ENCODE assay signal across 1 cellular context in the genomic region with DNA sequence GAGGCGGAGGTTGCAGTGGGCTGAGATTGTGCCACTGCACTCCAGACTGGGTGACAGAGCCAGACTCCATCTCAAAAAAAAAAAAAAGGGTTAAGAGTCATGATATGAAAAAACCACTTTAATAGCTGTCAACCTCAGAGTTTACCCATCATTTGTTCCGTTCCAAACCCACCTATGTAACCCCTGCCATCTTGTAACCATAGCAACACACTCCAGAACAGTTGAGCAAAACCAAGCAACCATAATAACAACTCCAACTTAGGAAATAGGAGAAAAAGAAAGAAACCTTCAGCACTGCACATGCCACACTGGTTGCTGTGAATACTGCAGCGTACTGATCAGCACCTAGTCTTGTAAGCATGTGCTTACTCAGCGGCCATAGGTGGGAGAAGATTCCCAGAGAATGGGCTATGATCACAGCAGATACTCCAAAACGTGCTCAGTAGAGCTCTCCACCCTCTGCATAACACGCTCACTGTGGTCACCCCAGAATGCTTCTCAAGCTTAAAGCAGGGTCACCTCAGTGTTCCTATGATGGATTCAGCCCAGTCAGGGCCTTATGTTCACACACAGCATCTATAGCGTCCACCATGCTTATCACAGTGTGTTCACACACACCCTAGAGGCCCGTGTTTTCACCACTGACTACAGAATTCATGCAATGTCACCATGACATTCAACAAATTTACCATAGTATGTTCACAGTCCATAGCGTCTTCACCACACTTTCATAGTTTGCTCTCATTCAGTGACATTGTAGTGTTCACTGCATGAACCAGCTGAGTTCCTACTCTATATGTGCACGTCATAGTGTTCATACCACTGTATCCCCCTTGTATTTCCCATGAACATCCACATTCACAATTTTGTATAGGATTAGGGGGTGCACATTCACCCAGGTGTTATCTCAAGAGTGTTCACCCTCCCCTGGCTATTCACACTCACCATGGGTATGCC.
A peak's percentile ranks its signal among the peaks of the same experiment; 100 is the strongest.
TF ChIP-seq lines count a peak whose summit lies in the region.

No MANE protein-coding gene starts in this region.

TF ChIP-seq in K562, 482 proteins besides CTCF, POLR2A, EP300 and RAD21 (continued from another document):
- TF ChIP-seq SOX6 (IDR thresholded peaks at IDR 0.05) (peak; percentile 55), HDAC2 (IDR thresholded peaks at IDR 0.05) (peak; percentile 68), ZNF639 (CRISPR knock-in tag; conservative IDR thresholded peaks at IDR 0.05 in 1 of 2, IDR thresholded peaks at IDR 0.05 in 1 of 2) (peak in 1 of 2 experiments; percentile 42; a peak in 1 of 4 replicates), ATF7 (IDR thresholded peaks at IDR 0.05) (0 out of 2 replicates have a peak, but pooled peaks have one; percentile 29), MYC (IDR thresholded peaks at IDR 0.05; ENCODE audit: low read depth, low read length) (peak; percentile 25; the same call in 1 of the 2 replicates), MYC (CRISPR knock-in tag; IDR thresholded peaks at IDR 0.05; ENCODE audit: borderline replicate concordance, low read depth) (no peak), ZNF695 (CRISPR knock-in tag; IDR thresholded peaks at IDR 0.05) (no peak), NR2C2 (CRISPR knock-in tag; IDR thresholded peaks at IDR 0.05) (no peak), NR2C2 (tag; IDR thresholded peaks at IDR 0.05) (peak; percentile 31; the same call in 1 of the 2 replicates), HINFP (tag; conservative IDR thresholded peaks at IDR 0.05; ENCODE audit: low read depth) (peak; percentile 57; the same call in 1 of the 2 replicates), MEF2D (tag; conservative IDR thresholded peaks at IDR 0.05; ENCODE audit: low read depth) (0 out of 2 replicates have a peak, but pooled peaks have one; percentile 58), DPF2 (IDR thresholded peaks at IDR 0.05) (peak; percentile 82; the same call in 1 of the 2 replicates), L3MBTL2 (IDR thresholded peaks at IDR 0.05) (peak; percentile 82), NCOR1 (IDR thresholded peaks at IDR 0.05) (peak; percentile 45), NR1H2 (CRISPR knock-in tag; IDR thresholded peaks at IDR 0.05) (no peak), MAFG (tag; conservative IDR thresholded peaks at IDR 0.05) (peak; percentile 93), LEF1 (IDR thresholded peaks at IDR 0.05) (peak; percentile 69), CTBP1 (IDR thresholded peaks at IDR 0.05; ENCODE audit: borderline replicate concordance) (peak; percentile 42; the same call in 1 of the 2 replicates), SMARCE1 (IDR thresholded peaks at IDR 0.05) (peak; percentile 51; the same call in 1 of the 2 replicates), TEAD2 (tag; IDR thresholded peaks at IDR 0.05) (peak; percentile 51; the same call in 1 of the 2 replicates), TAL1 (IDR thresholded peaks at IDR 0.05) (peak; percentile 41; the same call in 1 of the 2 replicates), RFX1 (IDR thresholded peaks at IDR 0.05) (peak; percentile 93), SMARCA4 (IDR thresholded peaks at IDR 0.05) (peak; percentile 74), HDAC1 (IDR thresholded peaks at IDR 0.05) (peak in 1 of 2 experiments; percentile 44; a peak in 1 of 4 replicates), FOXK2 (conservative IDR thresholded peaks at IDR 0.05 in 1 of 2, IDR thresholded peaks at IDR 0.05 in 1 of 2; ENCODE audit: low read depth in 2 of 2) (peak; percentile 59 to 81; a peak in 3 of 4 replicates), MECOM (CRISPR knock-in tag; IDR thresholded peaks at IDR 0.05) (peak; percentile 50; the same call in 1 of the 2 replicates), POLR3G (IDR thresholded peaks at IDR 0.05; ENCODE audit: extremely low read depth, insufficient read length, insufficient replicate concordance) (no peak), EHMT2 (IDR thresholded peaks at IDR 0.05) (peak; percentile 80), MCM2 (IDR thresholded peaks at IDR 0.05; ENCODE audit: low read depth) (no peak)
- TF ChIP-seq, protein P1, sequence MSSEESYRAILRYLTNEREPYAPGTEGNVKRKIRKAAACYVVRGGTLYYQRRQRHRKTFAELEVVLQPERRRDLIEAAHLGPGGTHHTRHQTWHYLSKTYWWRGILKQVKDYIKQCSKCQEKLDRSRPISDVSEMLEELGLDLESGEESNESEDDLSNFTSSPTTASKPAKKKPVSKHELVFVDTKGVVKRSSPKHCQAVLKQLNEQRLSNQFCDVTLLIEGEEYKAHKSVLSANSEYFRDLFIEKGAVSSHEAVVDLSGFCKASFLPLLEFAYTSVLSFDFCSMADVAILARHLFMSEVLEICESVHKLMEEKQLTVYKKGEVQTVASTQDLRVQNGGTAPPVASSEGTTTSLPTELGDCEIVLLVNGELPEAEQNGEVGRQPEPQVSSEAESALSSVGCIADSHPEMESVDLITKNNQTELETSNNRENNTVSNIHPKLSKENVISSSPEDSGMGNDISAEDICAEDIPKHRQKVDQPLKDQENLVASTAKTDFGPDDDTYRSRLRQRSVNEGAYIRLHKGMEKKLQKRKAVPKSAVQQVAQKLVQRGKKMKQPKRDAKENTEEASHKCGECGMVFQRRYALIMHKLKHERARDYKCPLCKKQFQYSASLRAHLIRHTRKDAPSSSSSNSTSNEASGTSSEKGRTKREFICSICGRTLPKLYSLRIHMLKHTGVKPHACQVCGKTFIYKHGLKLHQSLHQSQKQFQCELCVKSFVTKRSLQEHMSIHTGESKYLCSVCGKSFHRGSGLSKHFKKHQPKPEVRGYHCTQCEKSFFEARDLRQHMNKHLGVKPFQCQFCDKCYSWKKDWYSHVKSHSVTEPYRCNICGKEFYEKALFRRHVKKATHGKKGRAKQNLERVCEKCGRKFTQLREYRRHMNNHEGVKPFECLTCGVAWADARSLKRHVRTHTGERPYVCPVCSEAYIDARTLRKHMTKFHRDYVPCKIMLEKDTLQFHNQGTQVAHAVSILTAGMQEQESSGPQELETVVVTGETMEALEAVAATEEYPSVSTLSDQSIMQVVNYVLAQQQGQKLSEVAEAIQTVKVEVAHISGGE (CRISPR knock-in tag; IDR thresholded peaks at IDR 0.05), result peak in 1 of 3 experiments; percentile 33; a peak in 1 of 6 replicates
- TF ChIP-seq, protein P2, sequence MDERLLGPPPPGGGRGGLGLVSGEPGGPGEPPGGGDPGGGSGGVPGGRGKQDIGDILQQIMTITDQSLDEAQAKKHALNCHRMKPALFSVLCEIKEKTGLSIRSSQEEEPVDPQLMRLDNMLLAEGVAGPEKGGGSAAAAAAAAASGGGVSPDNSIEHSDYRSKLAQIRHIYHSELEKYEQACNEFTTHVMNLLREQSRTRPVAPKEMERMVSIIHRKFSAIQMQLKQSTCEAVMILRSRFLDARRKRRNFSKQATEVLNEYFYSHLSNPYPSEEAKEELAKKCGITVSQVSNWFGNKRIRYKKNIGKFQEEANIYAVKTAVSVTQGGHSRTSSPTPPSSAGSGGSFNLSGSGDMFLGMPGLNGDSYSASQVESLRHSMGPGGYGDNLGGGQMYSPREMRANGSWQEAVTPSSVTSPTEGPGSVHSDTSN (CRISPR knock-in tag; IDR thresholded peaks at IDR 0.05; ENCODE audit: low read depth), result no peak
- TF ChIP-seq, protein P2 (tag; conservative IDR thresholded peaks at IDR 0.05; ENCODE audit: low read depth), result no peak
- TF ChIP-seq, protein P3, sequence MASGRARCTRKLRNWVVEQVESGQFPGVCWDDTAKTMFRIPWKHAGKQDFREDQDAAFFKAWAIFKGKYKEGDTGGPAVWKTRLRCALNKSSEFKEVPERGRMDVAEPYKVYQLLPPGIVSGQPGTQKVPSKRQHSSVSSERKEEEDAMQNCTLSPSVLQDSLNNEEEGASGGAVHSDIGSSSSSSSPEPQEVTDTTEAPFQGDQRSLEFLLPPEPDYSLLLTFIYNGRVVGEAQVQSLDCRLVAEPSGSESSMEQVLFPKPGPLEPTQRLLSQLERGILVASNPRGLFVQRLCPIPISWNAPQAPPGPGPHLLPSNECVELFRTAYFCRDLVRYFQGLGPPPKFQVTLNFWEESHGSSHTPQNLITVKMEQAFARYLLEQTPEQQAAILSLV (tag; IDR thresholded peaks at IDR 0.05), result peak; percentile 64; the same call in 1 of the 2 replicates
